In the genomic region with DNA sequence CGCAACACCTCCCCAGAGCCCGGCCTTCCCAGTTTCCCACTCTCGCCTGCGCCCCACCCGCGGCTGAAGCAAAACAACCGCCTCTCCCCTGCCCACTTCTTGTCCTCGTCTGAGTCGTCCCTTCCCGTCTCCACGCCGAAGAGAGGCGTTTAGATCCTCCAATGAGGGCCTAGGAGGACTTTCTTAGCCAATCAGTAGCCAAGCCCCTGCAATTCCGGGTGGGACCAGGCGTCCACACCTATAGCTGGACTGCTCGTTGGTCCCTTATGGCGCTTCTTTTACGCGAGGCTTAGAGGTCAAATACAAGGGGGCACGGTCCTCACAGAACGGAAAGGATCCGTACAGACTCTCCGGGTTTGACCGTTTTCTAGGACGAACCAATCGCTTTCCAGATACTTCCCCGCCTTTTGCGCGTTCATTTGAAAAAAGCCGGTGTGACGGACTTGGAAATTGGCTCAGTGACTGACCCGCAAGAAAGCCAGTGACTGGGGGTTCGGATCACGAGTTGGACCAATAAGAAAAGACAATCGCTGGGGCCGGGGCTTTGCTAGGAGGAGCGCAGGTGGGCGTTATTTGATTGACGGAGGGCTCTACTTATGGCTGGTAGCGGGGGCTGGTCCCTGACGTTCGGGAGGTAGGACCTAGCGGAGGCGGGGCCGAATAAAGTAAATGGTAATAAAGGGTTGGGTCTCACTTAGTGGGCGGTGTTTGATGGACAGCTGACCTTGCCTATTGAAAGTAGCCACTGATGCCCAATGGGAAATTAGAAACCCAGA, we compare ENCODE assay signal across 1 cellular context.
TF ChIP-seq lines count a peak whose summit lies in the region.

No MANE protein-coding gene starts in this region.

TF ChIP-seq in HepG2, 621 proteins besides CTCF, POLR2A, EP300 and RAD21 (continued from another document):
- TF ChIP-seq, protein P1, sequence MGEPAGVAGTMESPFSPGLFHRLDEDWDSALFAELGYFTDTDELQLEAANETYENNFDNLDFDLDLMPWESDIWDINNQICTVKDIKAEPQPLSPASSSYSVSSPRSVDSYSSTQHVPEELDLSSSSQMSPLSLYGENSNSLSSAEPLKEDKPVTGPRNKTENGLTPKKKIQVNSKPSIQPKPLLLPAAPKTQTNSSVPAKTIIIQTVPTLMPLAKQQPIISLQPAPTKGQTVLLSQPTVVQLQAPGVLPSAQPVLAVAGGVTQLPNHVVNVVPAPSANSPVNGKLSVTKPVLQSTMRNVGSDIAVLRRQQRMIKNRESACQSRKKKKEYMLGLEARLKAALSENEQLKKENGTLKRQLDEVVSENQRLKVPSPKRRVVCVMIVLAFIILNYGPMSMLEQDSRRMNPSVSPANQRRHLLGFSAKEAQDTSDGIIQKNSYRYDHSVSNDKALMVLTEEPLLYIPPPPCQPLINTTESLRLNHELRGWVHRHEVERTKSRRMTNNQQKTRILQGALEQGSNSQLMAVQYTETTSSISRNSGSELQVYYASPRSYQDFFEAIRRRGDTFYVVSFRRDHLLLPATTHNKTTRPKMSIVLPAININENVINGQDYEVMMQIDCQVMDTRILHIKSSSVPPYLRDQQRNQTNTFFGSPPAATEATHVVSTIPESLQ (CRISPR knock-in tag; conservative IDR thresholded peaks at IDR 0.05), result no peak
- TF ChIP-seq, protein P2, sequence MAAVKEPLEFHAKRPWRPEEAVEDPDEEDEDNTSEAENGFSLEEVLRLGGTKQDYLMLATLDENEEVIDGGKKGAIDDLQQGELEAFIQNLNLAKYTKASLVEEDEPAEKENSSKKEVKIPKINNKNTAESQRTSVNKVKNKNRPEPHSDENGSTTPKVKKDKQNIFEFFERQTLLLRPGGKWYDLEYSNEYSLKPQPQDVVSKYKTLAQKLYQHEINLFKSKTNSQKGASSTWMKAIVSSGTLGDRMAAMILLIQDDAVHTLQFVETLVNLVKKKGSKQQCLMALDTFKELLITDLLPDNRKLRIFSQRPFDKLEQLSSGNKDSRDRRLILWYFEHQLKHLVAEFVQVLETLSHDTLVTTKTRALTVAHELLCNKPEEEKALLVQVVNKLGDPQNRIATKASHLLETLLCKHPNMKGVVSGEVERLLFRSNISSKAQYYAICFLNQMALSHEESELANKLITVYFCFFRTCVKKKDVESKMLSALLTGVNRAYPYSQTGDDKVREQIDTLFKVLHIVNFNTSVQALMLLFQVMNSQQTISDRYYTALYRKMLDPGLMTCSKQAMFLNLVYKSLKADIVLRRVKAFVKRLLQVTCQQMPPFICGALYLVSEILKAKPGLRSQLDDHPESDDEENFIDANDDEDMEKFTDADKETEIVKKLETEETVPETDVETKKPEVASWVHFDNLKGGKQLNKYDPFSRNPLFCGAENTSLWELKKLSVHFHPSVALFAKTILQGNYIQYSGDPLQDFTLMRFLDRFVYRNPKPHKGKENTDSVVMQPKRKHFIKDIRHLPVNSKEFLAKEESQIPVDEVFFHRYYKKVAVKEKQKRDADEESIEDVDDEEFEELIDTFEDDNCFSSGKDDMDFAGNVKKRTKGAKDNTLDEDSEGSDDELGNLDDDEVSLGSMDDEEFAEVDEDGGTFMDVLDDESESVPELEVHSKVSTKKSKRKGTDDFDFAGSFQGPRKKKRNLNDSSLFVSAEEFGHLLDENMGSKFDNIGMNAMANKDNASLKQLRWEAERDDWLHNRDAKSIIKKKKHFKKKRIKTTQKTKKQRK (IDR thresholded peaks at IDR 0.05; ENCODE audit: low read length), result peak; percentile 89
- TF ChIP-seq, protein P3, sequence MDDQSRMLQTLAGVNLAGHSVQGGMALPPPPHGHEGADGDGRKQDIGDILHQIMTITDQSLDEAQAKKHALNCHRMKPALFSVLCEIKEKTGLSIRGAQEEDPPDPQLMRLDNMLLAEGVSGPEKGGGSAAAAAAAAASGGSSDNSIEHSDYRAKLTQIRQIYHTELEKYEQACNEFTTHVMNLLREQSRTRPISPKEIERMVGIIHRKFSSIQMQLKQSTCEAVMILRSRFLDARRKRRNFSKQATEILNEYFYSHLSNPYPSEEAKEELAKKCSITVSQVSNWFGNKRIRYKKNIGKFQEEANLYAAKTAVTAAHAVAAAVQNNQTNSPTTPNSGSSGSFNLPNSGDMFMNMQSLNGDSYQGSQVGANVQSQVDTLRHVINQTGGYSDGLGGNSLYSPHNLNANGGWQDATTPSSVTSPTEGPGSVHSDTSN (CRISPR knock-in tag; IDR thresholded peaks at IDR 0.05; ENCODE audit: borderline replicate concordance), result peak; percentile 79
- TF ChIP-seq, protein P4, sequence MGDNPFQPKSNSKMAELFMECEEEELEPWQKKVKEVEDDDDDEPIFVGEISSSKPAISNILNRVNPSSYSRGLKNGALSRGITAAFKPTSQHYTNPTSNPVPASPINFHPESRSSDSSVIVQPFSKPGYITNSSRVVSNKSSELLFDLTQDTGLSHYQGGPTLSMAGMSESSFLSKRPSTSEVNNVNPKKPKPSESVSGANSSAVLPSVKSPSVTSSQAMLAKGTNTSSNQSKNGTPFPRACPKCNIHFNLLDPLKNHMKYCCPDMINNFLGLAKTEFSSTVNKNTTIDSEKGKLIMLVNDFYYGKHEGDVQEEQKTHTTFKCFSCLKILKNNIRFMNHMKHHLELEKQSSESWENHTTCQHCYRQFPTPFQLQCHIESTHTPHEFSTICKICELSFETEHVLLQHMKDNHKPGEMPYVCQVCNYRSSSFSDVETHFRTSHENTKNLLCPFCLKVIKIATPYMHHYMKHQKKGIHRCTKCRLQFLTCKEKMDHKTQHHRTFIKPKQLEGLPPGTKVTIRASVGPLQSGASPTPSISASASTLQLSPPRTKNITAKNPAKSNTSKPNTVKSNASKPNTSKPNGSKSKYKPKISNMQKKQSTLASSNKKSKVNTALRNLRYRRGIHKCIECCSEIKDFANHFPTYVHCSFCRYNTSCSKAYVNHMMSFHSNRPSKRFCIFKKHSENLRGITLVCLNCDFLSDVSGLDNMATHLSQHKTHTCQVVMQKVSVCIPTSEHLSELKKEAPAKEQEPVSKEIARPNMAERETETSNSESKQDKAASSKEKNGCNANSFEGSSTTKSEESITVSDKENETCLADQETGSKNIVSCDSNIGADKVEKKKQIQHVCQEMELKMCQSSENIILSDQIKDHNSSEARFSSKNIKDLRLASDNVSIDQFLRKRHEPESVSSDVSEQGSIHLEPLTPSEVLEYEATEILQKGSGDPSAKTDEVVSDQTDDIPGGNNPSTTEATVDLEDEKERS (CRISPR knock-in tag; IDR thresholded peaks at IDR 0.05), result peak; percentile 53; the same call in 1 of the 2 replicates
- TF ChIP-seq KDM5B (CRISPR knock-in tag; IDR thresholded peaks at IDR 0.05; ENCODE audit: borderline replicate concordance) (peak; percentile 82), ARID2 (CRISPR knock-in tag; IDR thresholded peaks at IDR 0.05; ENCODE audit: borderline replicate concordance) (0 out of 2 replicates have a peak, but pooled peaks have one; percentile 24)
